In genomic region chr3:191244242-191244867, GRCh38 we compare ENCODE assay signal across 8 cellular contexts. TPM values are rescaled to one million over a fixed set of nuclear protein-coding genes. Genes with fewer than 3 reads are reported as not detected.
A peak's percentile ranks its signal among the peaks of the same experiment; 100 is the strongest.
DNase-seq lines count a peak whose midpoint lies in the region; ATAC-seq, FAIRE-seq and TF ChIP-seq lines count a peak whose summit lies in the region.

No MANE protein-coding gene starts in this region.

- H3K27me3 ChIP-seq in body of pancreas: no peaks in the 10 kb centered on the region
- no peaks in the 10 kb centered on the region for H3K27me3 ChIP-seq in small intestine (ENCODE audit: control insufficient read depth in 2 of 2, insufficient read depth in 2 of 2, low read length in 2 of 2)

- peak; percentile 72 for FAIRE-seq in small intestine (lab: Jason Lieb, UNC)

- H3K4me3 ChIP-seq in body of pancreas (no peak overlapping the region), small intestine (ENCODE audit: low read depth in 1 of 2, low read length in 2 of 2) (no peak overlapping the region)

- peak; percentile 47 for ATAC-seq in HG03432 (IDR thresholded peaks at IDR 0.05; ENCODE audit: unreplicated experiment)
- no peak for ATAC-seq in body of pancreas
- ATAC-seq in stimulated activated naive CD8-positive, alpha-beta T cell treated with anti-CD3 and anti-CD28 coated beads, Interleukin-15, Interleukin-2, amounts not matched to agents 100 U/mL and 50 U/mL, for 24 hours: no peak

- H3K27ac ChIP-seq in body of pancreas (no peak overlapping the region), small intestine (ENCODE audit: low read depth in 1 of 2, low read length in 1 of 2) (no peak overlapping the region)

- H3K36me3 ChIP-seq in body of pancreas (replicated peaks in 1 of 2; ENCODE audit: insufficient read depth in 1 of 2, low read depth in 2 of 2) (no peaks in the 10 kb centered on the region), small intestine (ENCODE audit: control insufficient read depth in 2 of 2, insufficient read depth in 2 of 2, low read length in 2 of 2) (no peaks in the 10 kb centered on the region)

- no peak for TF ChIP-seq POLR2A in body of pancreas (IDR thresholded peaks at IDR 0.05)

- intact Hi-C loops in body of pancreas (cut with DNase I): no loop called here

- H3K4me1 ChIP-seq in body of pancreas (no peaks in the 10 kb centered on the region), small intestine (ENCODE audit: control insufficient read depth in 2 of 2, insufficient read depth in 1 of 2, low read depth in 1 of 2, low read length in 1 of 2) (no peaks in the 10 kb centered on the region)

- WGBS in body of pancreas, 2 donors: 13 to 18% methylated on average over 2 of the region's 2 CpGs
- WGBS in small intestine, 3 donors: 3 to 28% (median 14%) methylated on average over 2 of the region's 2 CpGs

- peak in 6 of 7 experiments; percentile 12 to 40 (median 30) for TF ChIP-seq CTCF in body of pancreas (IDR thresholded peaks at IDR 0.05)

- peak; percentile 1 for DNase-seq in SHP77 treated with DMSO at 0.1 percent for 48 hours (lab: John Stamatoyannopoulos, UW)
- no peak for DNase-seq in SHP77 (lab: John Stamatoyannopoulos, UW)
- no peak for DNase-seq in body of pancreas
- peak; percentile 11 for DNase-seq in small intestine
- no peak for DNase-seq in HPDE6-E6E7 (ENCODE audit: extremely low spot score)
- DNase-seq in NCI-H526 treated with DMSO at 0.1 percent for 48 hours (lab: John Stamatoyannopoulos, UW): no peak
- no peak for DNase-seq in stimulated activated naive CD8-positive, alpha-beta T cell treated with anti-CD3 and anti-CD28 coated beads, Interleukin-15, Interleukin-2, amounts not matched to agents 100 U/mL and 50 U/mL, for 24 hours

- H3K9me3 ChIP-seq in body of pancreas (no peaks in the 10 kb centered on the region), small intestine (ENCODE audit: control insufficient read depth, low read depth) (no peaks in the 10 kb centered on the region)

RNA-seq across cellular contexts. Expression of gene OSTN, which starts 45.3 kb away (rescaled TPM):
- not detected for total RNA-seq in body of pancreas
- polyA plus RNA-seq in small intestine: under 1 TPM in 1 of 3 donors, not detected in 2; 0.01 TPM

Comparison
In these comparisons a context has a peak if more than half of its experiments do, and no peak if none do; other contexts are left out.
1. DNase-seq: peak in SHP77 treated with DMSO at 0.1 percent for 48 hours (single experiment) and small intestine (single experiment); none in SHP77 (0 of 2), body of pancreas (0 of 4), HPDE6-E6E7 (single experiment), NCI-H526 treated with DMSO at 0.1 percent for 48 hours (single experiment) and stimulated activated naive CD8-positive, alpha-beta T cell treated with anti-CD3 and anti-CD28 coated beads, Interleukin-15, Interleukin-2, amounts not matched to agents 100 U/mL and 50 U/mL, for 24 hours (single experiment).